ENCODE assay signal across 30 cellular contexts in the genomic region with DNA sequence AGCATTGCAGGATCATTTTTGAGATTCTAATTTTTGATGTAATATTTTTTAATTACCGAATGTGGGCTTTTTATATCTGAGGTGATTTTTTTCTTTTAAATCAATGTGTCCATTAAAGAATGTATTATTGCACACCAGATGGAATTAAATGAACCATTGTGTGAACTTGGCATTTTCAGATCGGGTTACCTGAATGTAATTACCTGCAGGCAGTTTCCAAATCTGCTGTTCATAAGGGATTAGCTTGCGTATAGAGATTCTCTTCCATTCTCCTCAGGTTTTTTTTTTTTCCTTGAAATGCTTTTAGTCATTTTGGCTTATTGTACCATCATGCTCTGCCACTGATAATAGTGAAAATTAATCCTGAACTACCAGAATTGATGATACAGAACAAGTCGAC.
A peak's percentile ranks its signal among the peaks of the same experiment; 100 is the strongest.
DNase-seq lines count a peak whose midpoint lies in the region; ATAC-seq lines count a peak whose summit lies in the region.
"Had no signal": no experiment of that assay in that cellular context is flagged by ENCODE, and none has a peak within 500 bp of the region (broad histone marks: within the 10 kb centered on the region; RNA-seq: fewer than 3 reads in every experiment).

No MANE protein-coding gene starts in this region.

- H3K9me3 Mint-ChIP-seq in naive thymus-derived CD4-positive, alpha-beta T cell, result peaks cover 0 to 15% (median 3%) of the 10 kb centered on the region in 11 donors
- H3K9me3 Mint-ChIP-seq: activated naive CD4-positive, alpha-beta T cell treated with anti-CD3 and anti-CD28 coated beads, Interleukin-2, amount 10 ng/mL, durations not matched to agents 7 days and 5 days; brain had no signal

- H3K27me3 ChIP-seq in naive thymus-derived CD4-positive, alpha-beta T cell (ENCODE audit: control insufficient read depth in 2 of 2, insufficient read depth in 2 of 2, low read length in 2 of 2), result no peaks in the 10 kb centered on the region
- H3K27me3 ChIP-seq: hepatocyte, tibial nerve had no signal

- H3K27ac Mint-ChIP-seq in naive thymus-derived CD4-positive, alpha-beta T cell, result no peak overlapping the region
- H3K27ac Mint-ChIP-seq: activated CD8-positive, alpha-beta T cell treated with anti-CD3 and anti-CD28 coated beads for 36 hours; activated naive CD4-positive, alpha-beta T cell treated with anti-CD3 and anti-CD28 coated beads, Interleukin-2, amount 10 ng/mL, durations not matched to agents 7 days and 5 days; activated T-helper 1 cell treated with anti-CD3 and anti-CD28 coated beads, Interleukin-12 subunit alpha, Interleukin-12 subunit beta, Interleukin-2, Interleukin-4 antibody, amounts not matched to agents 30 ng/mL and 10 ng/mL and 1 ng/mL, durations not matched to agents 14 hours and 24 hours and 36 hours; B cell; CD8-positive, alpha-beta T cell; natural killer cell treated with Interleukin-12 subunit alpha and Interleukin-12 subunit beta and Interleukin-15 and Interleukin-18, amount 100 ng/mL, for 72 hours had no signal

- no peak for ATAC-seq in HG02588 (IDR thresholded peaks at IDR 0.05; ENCODE audit: unreplicated experiment)
- ATAC-seq in naive thymus-derived CD4-positive, alpha-beta T cell, result no peak
- ATAC-seq: activated CD8-positive, alpha-beta T cell treated with anti-CD3 and anti-CD28 coated beads for 36 hours; CD8-positive, alpha-beta T cell; mucosa of descending colon; natural killer cell treated with Interleukin-12 subunit alpha and Interleukin-12 subunit beta and Interleukin-15 and Interleukin-18, amount 100 ng/mL, for 72 hours had no signal

- intact Hi-C loops in naive thymus-derived CD4-positive, alpha-beta T cell (cut with micrococcal nuclease), result no loop called here

- H3K27me3 Mint-ChIP-seq in naive thymus-derived CD4-positive, alpha-beta T cell, result no peaks in the 10 kb centered on the region
- H3K27me3 Mint-ChIP-seq: activated CD8-positive, alpha-beta T cell treated with anti-CD3 and anti-CD28 coated beads for 36 hours; activated naive CD4-positive, alpha-beta T cell treated with anti-CD3 and anti-CD28 coated beads, Interleukin-2, amount 10 ng/mL, durations not matched to agents 7 days and 5 days; B cell; brain; natural killer cell treated with Interleukin-12 subunit alpha and Interleukin-12 subunit beta and Interleukin-15 and Interleukin-18, amount 100 ng/mL, for 72 hours had no signal

- H3K9me3 ChIP-seq in SK-N-MC (ENCODE audit: low read depth, low read length), result no peaks in the 10 kb centered on the region
- no peaks in the 10 kb centered on the region for H3K9me3 ChIP-seq in naive thymus-derived CD4-positive, alpha-beta T cell (ENCODE audit: control insufficient read depth in 2 of 3, low read length in 3 of 3)
- H3K9me3 ChIP-seq: HAP-1, mucosa of descending colon, tibial nerve had no signal

- DNase-seq in COR-L47 (lab: John Stamatoyannopoulos, UW) (peak; percentile 41), NCI-H1436 (lab: John Stamatoyannopoulos, UW) (peak; percentile 36), NCI-H2171 (lab: John Stamatoyannopoulos, UW) (peak; percentile 95), SK-N-MC (ENCODE audit: low read depth, low spot score) (no peak), SIG-M5 (lab: John Stamatoyannopoulos, UW) (no peak)
- no peak for DNase-seq in activated naive CD4-positive, alpha-beta T cell treated with Interleukin-2 at 50 U/mL for 16 hours
- DNase-seq in naive thymus-derived CD4-positive, alpha-beta T cell, result no peak
- DNase-seq: activated CD8-positive, alpha-beta memory T cell treated with anti-CD3 and anti-CD28 coated beads, Interleukin-2, amount 50 U/mL, for 48 hours; activated CD8-positive, alpha-beta T cell treated with anti-CD3 and anti-CD28 coated beads for 36 hours; activated naive CD4-positive, alpha-beta T cell treated with anti-CD3 and anti-CD28 coated beads, Interleukin-2, amount 10 ng/mL, durations not matched to agents 7 days and 5 days; CD8-positive, alpha-beta T cell; DMS153; MM.1S; mucosa of descending colon; NCI-H2227 treated with DMSO at 0.1 percent for 48 hours; NK-92 treated with Interleukin-12 subunit alpha and Interleukin-12 subunit beta, amount 100 ng/mL, for 24 hours; PC-9; Right ventricle myocardium superior; stimulated activated CD4-positive, alpha-beta T cell treated with anti-CD3 and anti-CD28 coated beads, Interleukin-4, amount 100 ng/mL, for 1 hour; T-helper 2 cell had no signal

- peak overlapping the region; percentile 53 for H3K4me3 ChIP-seq in SK-N-MC
- H3K4me3 ChIP-seq in naive thymus-derived CD4-positive, alpha-beta T cell (ENCODE audit: low read length), result no peak overlapping the region
- H3K4me3 ChIP-seq: HAP-1, hepatocyte, lung, mucosa of descending colon, PC-9, tibial nerve had no signal

- no peak overlapping the region for H3K9ac ChIP-seq in SK-N-MC (ENCODE audit: insufficient read length)
- H3K9ac ChIP-seq: KMS-11 had no signal

- POLR2A ChIA-PET in naive thymus-derived CD4-positive, alpha-beta T cell (lab: Charles Lee), result no interaction called here

- no peak overlapping the region for H3K4me3 Mint-ChIP-seq in naive thymus-derived CD4-positive, alpha-beta T cell
- H3K4me3 Mint-ChIP-seq: activated CD8-positive, alpha-beta T cell treated with anti-CD3 and anti-CD28 coated beads for 36 hours; activated naive CD4-positive, alpha-beta T cell treated with anti-CD3 and anti-CD28 coated beads, Interleukin-2, amount 10 ng/mL, durations not matched to agents 7 days and 5 days; activated T-helper 1 cell treated with anti-CD3 and anti-CD28 coated beads, Interleukin-12 subunit alpha, Interleukin-12 subunit beta, Interleukin-2, Interleukin-4 antibody, amounts not matched to agents 30 ng/mL and 10 ng/mL and 1 ng/mL, durations not matched to agents 14 hours and 24 hours and 36 hours; B cell; brain; CD8-positive, alpha-beta T cell; natural killer cell treated with Interleukin-12 subunit alpha and Interleukin-12 subunit beta and Interleukin-15 and Interleukin-18, amount 100 ng/mL, for 72 hours had no signal

- peaks cover 0 to 3% (median 0%) of the 10 kb centered on the region in 5 donors for H3K36me3 Mint-ChIP-seq in naive thymus-derived CD4-positive, alpha-beta T cell
- H3K36me3 Mint-ChIP-seq: activated naive CD4-positive, alpha-beta T cell treated with anti-CD3 and anti-CD28 coated beads, Interleukin-2, amount 10 ng/mL, durations not matched to agents 7 days and 5 days; brain; CD8-positive, alpha-beta T cell; natural killer cell treated with Interleukin-12 subunit alpha and Interleukin-12 subunit beta and Interleukin-15 and Interleukin-18, amount 100 ng/mL, for 72 hours had no signal

- peak overlapping the region; percentile 81 for H3K27ac ChIP-seq in SK-N-MC
- H3K27ac ChIP-seq in naive thymus-derived CD4-positive, alpha-beta T cell (ENCODE audit: low read depth, low read length), result no peak overlapping the region
- H3K27ac ChIP-seq: hepatocyte, KMS-11, PC-9, tibial nerve had no signal

- CTCF ChIA-PET in naive thymus-derived CD4-positive, alpha-beta T cell (lab: Charles Lee), result no interaction called here

- no peaks in the 10 kb centered on the region for H3K4me1 Mint-ChIP-seq in naive thymus-derived CD4-positive, alpha-beta T cell
- H3K4me1 Mint-ChIP-seq: activated naive CD4-positive, alpha-beta T cell treated with anti-CD3 and anti-CD28 coated beads, Interleukin-2, amount 10 ng/mL, durations not matched to agents 7 days and 5 days; B cell had no signal

- no peaks in the 10 kb centered on the region for H3K36me3 ChIP-seq in SK-N-MC (ENCODE audit: insufficient read depth, low read length)
- no peaks in the 10 kb centered on the region for H3K36me3 ChIP-seq in naive thymus-derived CD4-positive, alpha-beta T cell (ENCODE audit: control insufficient read depth in 2 of 3, insufficient read depth in 3 of 3, low read length in 3 of 3)
- H3K36me3 ChIP-seq: HAP-1, tibial nerve had no signal

- no peaks in the 10 kb centered on the region for H3K4me1 ChIP-seq in naive thymus-derived CD4-positive, alpha-beta T cell (ENCODE audit: control insufficient read depth in 2 of 2, insufficient read depth in 2 of 2, low read length in 2 of 2)
- H3K4me1 ChIP-seq: tibial nerve had no signal

Comparison
In these comparisons a context has a peak if more than half of its experiments do, and no peak if none do; other contexts are left out.
1. DNase-seq: peak in COR-L47 (single experiment), NCI-H1436 (single experiment) and NCI-H2171 (single experiment); none in SK-N-MC (single experiment), activated naive CD4-positive, alpha-beta T cell treated with Interleukin-2 at 50 U/mL for 16 hours (single experiment), naive thymus-derived CD4-positive, alpha-beta T cell (0 of 9) and SIG-M5 (single experiment).